9 cellular contexts compared by ENCODE assay signal in genomic region chr12:97148941-97149559, GRCh38.
DNase-seq lines count a peak whose midpoint lies in the region; ATAC-seq and TF ChIP-seq lines count a peak whose summit lies in the region.
"Had no signal": no experiment of that assay in that cellular context is flagged by ENCODE, and none has a peak within 500 bp of the region (broad histone marks: within the 10 kb centered on the region; RNA-seq: fewer than 3 reads in every experiment).

No MANE protein-coding gene starts in this region.

- no peak for TF ChIP-seq EP300 in upper lobe of left lung (IDR thresholded peaks at IDR 0.05)

- TF ChIP-seq POLR2A in upper lobe of left lung (IDR thresholded peaks at IDR 0.05) = no peak

- no peaks in the 10 kb centered on the region for H3K36me3 Mint-ChIP-seq in activated CD4-positive, alpha-beta T cell treated with anti-CD3 and anti-CD28 coated beads for 36 hours (ENCODE audit: low read depth)
- H3K36me3 Mint-ChIP-seq in naive thymus-derived CD8-positive, alpha-beta T cell = no peaks in the 10 kb centered on the region

- TF ChIP-seq CTCF in AG04450 (IDR thresholded peaks at IDR 0.05; ENCODE audit: low read depth, low read length) (peak; percentile 63), epithelial cell of esophagus (IDR thresholded peaks at IDR 0.05; ENCODE audit: insufficient read depth, low read depth, low read length, missing control alignments) (peak; percentile 84), upper lobe of left lung (IDR thresholded peaks at IDR 0.05) (peak; percentile 31 to 77 (median 56))

- H3K27ac ChIP-seq in AG04450 (ENCODE audit: low read depth, low read length) = no peak overlapping the region
- no peak overlapping the region for H3K27ac ChIP-seq in upper lobe of left lung
- H3K27ac ChIP-seq: neutrophil had no signal

- H3K27ac Mint-ChIP-seq in activated CD4-positive, alpha-beta T cell treated with anti-CD3 and anti-CD28 coated beads for 36 hours = no peak overlapping the region
- H3K27ac Mint-ChIP-seq in naive thymus-derived CD8-positive, alpha-beta T cell = no peak overlapping the region

- H3K4me1 Mint-ChIP-seq in activated CD4-positive, alpha-beta T cell treated with anti-CD3 and anti-CD28 coated beads for 36 hours = no peaks in the 10 kb centered on the region
- H3K4me1 Mint-ChIP-seq in naive thymus-derived CD8-positive, alpha-beta T cell = no peaks in the 10 kb centered on the region

- H3K36me3 ChIP-seq in upper lobe of left lung = no peaks in the 10 kb centered on the region
- H3K36me3 ChIP-seq: neutrophil had no signal

- H3K27me3 Mint-ChIP-seq in activated CD4-positive, alpha-beta T cell treated with anti-CD3 and anti-CD28 coated beads for 36 hours = peaks cover 16% of the 10 kb centered on the region
- peaks cover 2 to 32% (median 8%) of the 10 kb centered on the region in 5 donors for H3K27me3 Mint-ChIP-seq in naive thymus-derived CD8-positive, alpha-beta T cell

- H3K9me3 ChIP-seq in AG04450 (ENCODE audit: control insufficient read depth, insufficient read depth, low read length) (no peaks in the 10 kb centered on the region; the same call in 1 of the 2 replicates), upper lobe of left lung (no peaks in the 10 kb centered on the region)
- H3K9me3 ChIP-seq: neutrophil had no signal

- no peaks in the 10 kb centered on the region for H3K4me1 ChIP-seq in upper lobe of left lung

- POLR2A ChIA-PET in AG04450 (lab: Yijun Ruan, JAX) = no interaction called here
- POLR2A ChIA-PET in activated CD4-positive, alpha-beta T cell treated with anti-CD3 and anti-CD28 coated beads for 36 hours (lab: Charles Lee) = no interaction called here
- POLR2A ChIA-PET in naive thymus-derived CD8-positive, alpha-beta T cell (lab: Charles Lee) = no interaction called here

- H3K4me3 ChIP-seq in AG04450 (ENCODE audit: low read depth, low read length) (no peak overlapping the region), epithelial cell of esophagus (ENCODE audit: low read length) (no peak overlapping the region), upper lobe of left lung (no peak overlapping the region)

- H3K4me3 Mint-ChIP-seq in activated CD4-positive, alpha-beta T cell treated with anti-CD3 and anti-CD28 coated beads for 36 hours = no peak overlapping the region
- H3K4me3 Mint-ChIP-seq in naive thymus-derived CD8-positive, alpha-beta T cell = no peak overlapping the region

- DNase-seq in AG04450 (ENCODE audit: low read depth, low spot score) (no peak), NCI-H2107 treated with DMSO at 0.1 percent for 48 hours (lab: John Stamatoyannopoulos, UW; ENCODE audit: unreplicated experiment) (peak; percentile 95), epithelial cell of esophagus (ENCODE audit: low read depth) (peak; percentile 66), upper lobe of left lung (peak; percentile 28 to 69)
- peak; percentile 75 for DNase-seq in activated CD4-positive, alpha-beta T cell treated with anti-CD3 and anti-CD28 coated beads for 36 hours
- DNase-seq in naive thymus-derived CD8-positive, alpha-beta T cell = peak in 9 of 10 donors; percentile 2 to 65 (median 20)

- no peaks in the 10 kb centered on the region for H3K27me3 ChIP-seq in AG04450 (ENCODE audit: control insufficient read depth, insufficient read depth, low read length)
- H3K27me3 ChIP-seq in upper lobe of left lung = no peaks in the 10 kb centered on the region
- H3K27me3 ChIP-seq: neutrophil had no signal

- ATAC-seq in GM18867 (IDR thresholded peaks at IDR 0.05; ENCODE audit: unreplicated experiment) (peak; percentile 99), HG03025 (IDR thresholded peaks at IDR 0.05; ENCODE audit: low FRiP score, unreplicated experiment) (peak; percentile 100), upper lobe of left lung (ENCODE audit: low FRiP score in 2 of 2) (peak; percentile 83 to 85)
- peak; percentile 93 for ATAC-seq in activated CD4-positive, alpha-beta T cell treated with anti-CD3 and anti-CD28 coated beads for 36 hours
- peak; percentile 67 to 68 for ATAC-seq in naive thymus-derived CD8-positive, alpha-beta T cell

- 54 to 69% methylated on average over 7 to 9 of the region's 9 CpGs for WGBS in upper lobe of left lung, 2 donors

- CTCF ChIA-PET in AG04450 (lab: Charles Lee) = interaction anchor here (1.0 kb wide), 1 partner anchor 8 kb away, joined by 4 read pairs; no protein-coding TSS in a partner anchor
- CTCF ChIA-PET in activated CD4-positive, alpha-beta T cell treated with anti-CD3 and anti-CD28 coated beads for 36 hours (lab: Charles Lee) = interaction anchor here (0.5 to 1.4 kb wide), 8 partner anchors 10 to 1221 kb away, joined by 3 to 12 read pairs (median 3); no protein-coding TSS in a partner anchor

- no peaks in the 10 kb centered on the region for H3K9me3 Mint-ChIP-seq in activated CD4-positive, alpha-beta T cell treated with anti-CD3 and anti-CD28 coated beads for 36 hours (ENCODE audit: low read depth)
- no peaks in the 10 kb centered on the region for H3K9me3 Mint-ChIP-seq in naive thymus-derived CD8-positive, alpha-beta T cell

- intact Hi-C loops in activated CD4-positive, alpha-beta T cell treated with anti-CD3 and anti-CD28 coated beads for 36 hours (cut with DNase I, micrococcal nuclease) = loop anchor here (1.0 to 5.0 kb wide), 6 partner anchors 159 to 1248 kb away; no protein-coding TSS in a partner anchor
